1 cellular context compared by ENCODE assay signal in the genomic region with DNA sequence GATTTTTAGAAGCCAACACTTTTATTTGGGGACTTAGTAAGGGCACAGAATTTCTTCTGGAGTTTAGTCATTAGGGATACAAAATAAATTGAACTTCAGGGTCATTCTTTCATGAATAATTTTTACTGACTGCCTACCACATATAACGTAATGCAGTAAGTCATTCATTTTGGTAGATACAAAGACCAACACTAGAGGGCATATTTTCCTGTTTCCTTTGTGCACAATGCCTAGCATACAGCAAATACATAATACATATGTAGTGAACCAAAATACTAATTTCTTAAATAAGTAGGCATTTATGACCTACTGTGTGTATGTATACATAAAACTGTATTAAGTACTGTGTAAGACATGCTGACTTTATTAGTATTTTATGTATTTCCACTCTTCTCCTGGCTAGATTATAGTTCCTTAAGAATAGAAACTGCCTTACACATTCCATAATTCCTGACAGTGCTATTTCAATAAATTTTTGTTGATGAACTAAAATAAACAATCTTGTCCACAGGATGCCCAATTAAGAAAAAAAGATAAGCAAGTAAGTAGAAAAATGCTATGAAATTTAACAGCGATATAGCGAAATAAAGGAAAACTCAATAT.
A peak's percentile ranks its signal among the peaks of the same experiment; 100 is the strongest.
TF ChIP-seq lines count a peak whose summit lies in the region.

No MANE protein-coding gene starts in this region.

TF ChIP-seq in GM12878, 131 proteins besides CTCF, POLR2A, EP300 and RAD21 (continued from another document):
- TF ChIP-seq, protein P1, sequence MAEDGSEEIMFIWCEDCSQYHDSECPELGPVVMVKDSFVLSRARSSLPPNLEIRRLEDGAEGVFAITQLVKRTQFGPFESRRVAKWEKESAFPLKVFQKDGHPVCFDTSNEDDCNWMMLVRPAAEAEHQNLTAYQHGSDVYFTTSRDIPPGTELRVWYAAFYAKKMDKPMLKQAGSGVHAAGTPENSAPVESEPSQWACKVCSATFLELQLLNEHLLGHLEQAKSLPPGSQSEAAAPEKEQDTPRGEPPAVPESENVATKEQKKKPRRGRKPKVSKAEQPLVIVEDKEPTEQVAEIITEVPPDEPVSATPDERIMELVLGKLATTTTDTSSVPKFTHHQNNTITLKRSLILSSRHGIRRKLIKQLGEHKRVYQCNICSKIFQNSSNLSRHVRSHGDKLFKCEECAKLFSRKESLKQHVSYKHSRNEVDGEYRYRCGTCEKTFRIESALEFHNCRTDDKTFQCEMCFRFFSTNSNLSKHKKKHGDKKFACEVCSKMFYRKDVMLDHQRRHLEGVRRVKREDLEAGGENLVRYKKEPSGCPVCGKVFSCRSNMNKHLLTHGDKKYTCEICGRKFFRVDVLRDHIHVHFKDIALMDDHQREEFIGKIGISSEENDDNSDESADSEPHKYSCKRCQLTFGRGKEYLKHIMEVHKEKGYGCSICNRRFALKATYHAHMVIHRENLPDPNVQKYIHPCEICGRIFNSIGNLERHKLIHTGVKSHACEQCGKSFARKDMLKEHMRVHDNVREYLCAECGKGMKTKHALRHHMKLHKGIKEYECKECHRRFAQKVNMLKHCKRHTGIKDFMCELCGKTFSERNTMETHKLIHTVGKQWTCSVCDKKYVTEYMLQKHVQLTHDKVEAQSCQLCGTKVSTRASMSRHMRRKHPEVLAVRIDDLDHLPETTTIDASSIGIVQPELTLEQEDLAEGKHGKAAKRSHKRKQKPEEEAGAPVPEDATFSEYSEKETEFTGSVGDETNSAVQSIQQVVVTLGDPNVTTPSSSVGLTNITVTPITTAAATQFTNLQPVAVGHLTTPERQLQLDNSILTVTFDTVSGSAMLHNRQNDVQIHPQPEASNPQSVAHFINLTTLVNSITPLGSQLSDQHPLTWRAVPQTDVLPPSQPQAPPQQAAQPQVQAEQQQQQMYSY (CRISPR knock-in tag; IDR thresholded peaks at IDR 0.05): no peak
- TF ChIP-seq, protein P2, sequence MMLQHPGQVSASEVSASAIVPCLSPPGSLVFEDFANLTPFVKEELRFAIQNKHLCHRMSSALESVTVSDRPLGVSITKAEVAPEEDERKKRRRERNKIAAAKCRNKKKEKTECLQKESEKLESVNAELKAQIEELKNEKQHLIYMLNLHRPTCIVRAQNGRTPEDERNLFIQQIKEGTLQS (IDR thresholded peaks at IDR 0.05; ENCODE audit: borderline replicate concordance, extremely low read depth, low read depth, low read length): no peak
- TF ChIP-seq ESRRA (IDR thresholded peaks at IDR 0.05; ENCODE audit: low read length): 0 out of 2 replicates have a peak, but pooled peaks have one; percentile 49
